In the genomic region with DNA sequence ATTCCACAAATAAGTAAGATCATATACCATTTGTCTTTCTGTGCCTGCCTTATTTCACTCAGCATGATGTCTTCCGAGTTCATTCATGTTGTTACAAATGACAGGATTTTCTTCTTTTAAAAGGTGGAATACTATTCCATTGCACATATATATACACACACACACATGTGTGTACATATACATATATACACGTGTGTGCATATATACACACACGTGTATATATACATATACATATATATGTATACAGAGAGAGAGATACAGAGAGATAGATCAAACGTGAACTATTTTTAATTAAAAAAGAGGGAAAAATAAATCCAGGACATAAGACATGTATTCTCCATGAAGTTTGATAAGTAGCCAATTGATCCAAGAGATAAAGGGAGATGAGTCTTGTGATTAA, we compare ENCODE assay signal across 11 cellular contexts.
"Had no signal": no experiment of that assay in that cellular context is flagged by ENCODE, and none has a peak within 500 bp of the region (broad histone marks: within the 10 kb centered on the region; RNA-seq: fewer than 3 reads in every experiment).

No MANE protein-coding gene starts in this region.

- H3K4me3 ChIP-seq: GM23248, GM23338, HAP-1 had no signal

- H3K4me1 ChIP-seq: HAP-1 had no signal

- H3K27ac ChIP-seq: GM23248 had no signal

- FAIRE-seq: H1, H54 had no signal

- H3K4me2 ChIP-seq: GM23338 had no signal

- DNase-seq: GM23248, GOT3, H7, H9, HCEC 1CT, HFFc6 had no signal

- H3K9ac ChIP-seq: GM23248 had no signal

- H3K36me3 ChIP-seq: HAP-1 had no signal

- ATAC-seq: GM23338, HCT116 had no signal

- H2AFZ ChIP-seq: GM23248, GM23338 had no signal

- H3K9me3 ChIP-seq: HAP-1 had no signal
